ENCODE assay signal across 10 cellular contexts in the genomic region with DNA sequence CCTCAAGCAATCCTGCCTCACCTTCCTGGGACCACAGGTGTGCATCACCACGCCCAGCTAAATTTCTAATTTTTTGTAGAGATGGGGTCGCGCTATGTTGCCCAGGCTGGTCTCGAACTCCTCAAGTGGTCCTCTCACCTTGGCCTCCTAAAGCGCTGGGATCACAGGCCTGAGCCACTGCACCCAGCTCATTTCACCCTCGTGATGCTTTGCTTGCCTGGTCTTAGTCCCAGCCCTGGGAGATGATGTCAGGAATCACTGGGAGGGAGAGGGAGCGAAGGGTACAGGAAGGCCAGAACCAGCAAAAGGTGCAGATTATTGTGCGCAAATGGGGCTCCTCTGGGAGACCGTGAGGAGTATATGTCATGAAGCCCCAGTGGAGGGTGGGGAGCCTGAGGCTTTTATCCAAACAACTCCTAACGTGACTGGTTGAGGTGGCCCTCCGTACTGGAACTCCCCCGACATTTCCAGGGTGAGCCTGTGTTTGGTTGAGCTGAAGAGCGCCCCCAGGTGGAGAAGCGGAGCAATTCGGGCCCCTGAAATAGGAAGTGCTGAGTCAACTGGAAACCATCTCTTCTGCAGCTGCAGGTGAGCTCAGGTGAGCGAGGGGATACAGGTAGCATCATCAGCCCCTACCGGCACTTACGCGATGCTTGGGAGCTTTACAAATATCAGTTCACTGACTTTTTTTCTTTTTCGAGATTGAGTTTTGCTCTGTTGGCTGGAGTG. TPM values are rescaled to one million over a fixed set of nuclear protein-coding genes. Genes with fewer than 3 reads are reported as not detected.
DNase-seq lines count a peak whose midpoint lies in the region; ATAC-seq and TF ChIP-seq lines count a peak whose summit lies in the region.
"Had no signal": no experiment of that assay in that cellular context is flagged by ENCODE, and none has a peak within 500 bp of the region (broad histone marks: within the 10 kb centered on the region; RNA-seq: fewer than 3 reads in every experiment).

No MANE protein-coding gene starts in this region.

- H3K27me3 Mint-ChIP-seq in stimulated activated naive B cell treated with anti-CD40 and anti-IgM and Interleukin-4, amounts not matched to agents 10 μg/mL and 1 μg/mL and 100 μg/mL, for 72 hours = peaks cover 0 to 19% of the 10 kb centered on the region in 2 donors

- no peak overlapping the region for H3K4me3 ChIP-seq in cardiac muscle cell
- H3K4me3 ChIP-seq in right cardiac atrium (ENCODE audit: low read length) = no peak overlapping the region
- no peak overlapping the region for H3K4me3 ChIP-seq in epithelial cell of proximal tubule (ENCODE audit: low read depth, low read length)
- no peak overlapping the region for H3K4me3 ChIP-seq in effector memory CD4-positive, alpha-beta T cell (ENCODE audit: insufficient read depth, low read depth, low read length, poor library complexity, severe bottlenecking)
- H3K4me3 ChIP-seq: ovary, suprapubic skin had no signal

- no peak overlapping the region for H3K27ac Mint-ChIP-seq in stimulated activated naive B cell treated with anti-CD40 and anti-IgM and Interleukin-4, amounts not matched to agents 10 μg/mL and 1 μg/mL and 100 μg/mL, for 72 hours

- H3K9me3 ChIP-seq in cardiac muscle cell (ENCODE audit: low read depth) = no peaks in the 10 kb centered on the region
- H3K9me3 ChIP-seq in right cardiac atrium (ENCODE audit: control insufficient read depth, low read length) = no peaks in the 10 kb centered on the region
- no peaks in the 10 kb centered on the region for H3K9me3 ChIP-seq in effector memory CD4-positive, alpha-beta T cell (ENCODE audit: control insufficient read depth, low read length)
- H3K9me3 ChIP-seq: ovary, suprapubic skin had no signal

- peak; percentile 59 for TF ChIP-seq CTCF in cardiac muscle cell (IDR thresholded peaks at IDR 0.05; ENCODE audit: low read depth, low read length)
- peak; percentile 64 for TF ChIP-seq CTCF in epithelial cell of proximal tubule (conservative IDR thresholded peaks at IDR 0.05; ENCODE audit: low read depth, low read length)

- H3K4me3 Mint-ChIP-seq in stimulated activated naive B cell treated with anti-CD40 and anti-IgM and Interleukin-4, amounts not matched to agents 10 μg/mL and 1 μg/mL and 100 μg/mL, for 72 hours = no peak overlapping the region

- DNase-seq in cardiac muscle cell (ENCODE audit: low read depth in 1 of 2, low spot score in 1 of 2) (peak; percentile 11 to 36), right cardiac atrium (no peak), NCI-H69 (lab: John Stamatoyannopoulos, UW) (peak; percentile 35), epithelial cell of proximal tubule (ENCODE audit: low read depth) (no peak), occipital lobe (lab: John Stamatoyannopoulos, UW) (no peak)
- DNase-seq in stimulated activated naive B cell treated with anti-CD40 and anti-IgM and Interleukin-4, amounts not matched to agents 10 μg/mL and 1 μg/mL and 100 μg/mL, for 72 hours = peak; percentile 4
- no peak for DNase-seq in effector memory CD4-positive, alpha-beta T cell
- DNase-seq: ovary had no signal

- peaks cover 21 to 31% of the 10 kb centered on the region in 2 donors for H3K4me1 Mint-ChIP-seq in stimulated activated naive B cell treated with anti-CD40 and anti-IgM and Interleukin-4, amounts not matched to agents 10 μg/mL and 1 μg/mL and 100 μg/mL, for 72 hours

- H3K27ac ChIP-seq in cardiac muscle cell (no peak overlapping the region), right cardiac atrium (ENCODE audit: low read length) (no peak overlapping the region)
- no peak overlapping the region for H3K27ac ChIP-seq in effector memory CD4-positive, alpha-beta T cell (ENCODE audit: insufficient read depth, low read length, poor library complexity, severe bottlenecking)
- H3K27ac ChIP-seq: ovary, suprapubic skin had no signal

- intact Hi-C loops in right cardiac atrium (cut with DNase I) = no loop called here

- ATAC-seq in right cardiac atrium (no peak), HG03097 (IDR thresholded peaks at IDR 0.05; ENCODE audit: low FRiP score, unreplicated experiment) (no peak)
- peak in 1 of 2 donors; percentile 26 for ATAC-seq in stimulated activated naive B cell treated with anti-CD40 and anti-IgM and Interleukin-4, amounts not matched to agents 10 μg/mL and 1 μg/mL and 100 μg/mL, for 72 hours (replicated peaks)

- no peaks in the 10 kb centered on the region for H3K4me1 ChIP-seq in cardiac muscle cell (ENCODE audit: low read depth)
- peaks cover 9% of the 10 kb centered on the region for H3K4me1 ChIP-seq in right cardiac atrium (ENCODE audit: control insufficient read depth, insufficient read depth, low read length)
- no peaks in the 10 kb centered on the region for H3K4me1 ChIP-seq in effector memory CD4-positive, alpha-beta T cell (ENCODE audit: control insufficient read depth, insufficient read depth, low read length, poor library complexity, severe bottlenecking)

- H3K27me3 ChIP-seq in cardiac muscle cell (no peaks in the 10 kb centered on the region), right cardiac atrium (ENCODE audit: control insufficient read depth, insufficient read depth) (no peaks in the 10 kb centered on the region)
- peaks cover 4% of the 10 kb centered on the region for H3K27me3 ChIP-seq in effector memory CD4-positive, alpha-beta T cell (replicated peaks; ENCODE audit: control insufficient read depth, insufficient read depth, low read length, poor library complexity, severe bottlenecking)
- H3K27me3 ChIP-seq: ovary, suprapubic skin had no signal

- 59% methylated on average over 20 of the region's 20 CpGs for WGBS in right cardiac atrium

- peaks cover 7 to 10% of the 10 kb centered on the region in 2 donors for H3K9me3 Mint-ChIP-seq in stimulated activated naive B cell treated with anti-CD40 and anti-IgM and Interleukin-4, amounts not matched to agents 10 μg/mL and 1 μg/mL and 100 μg/mL, for 72 hours

- H3K36me3 ChIP-seq in cardiac muscle cell = no peaks in the 10 kb centered on the region
- no peaks in the 10 kb centered on the region for H3K36me3 ChIP-seq in effector memory CD4-positive, alpha-beta T cell (ENCODE audit: control insufficient read depth, insufficient read depth, low read length)
- H3K36me3 ChIP-seq: ovary, suprapubic skin had no signal

- H3K36me3 Mint-ChIP-seq in stimulated activated naive B cell treated with anti-CD40 and anti-IgM and Interleukin-4, amounts not matched to agents 10 μg/mL and 1 μg/mL and 100 μg/mL, for 72 hours = peaks cover 0 to 4% of the 10 kb centered on the region in 2 donors

RNA-seq across cellular contexts. Expression of a gene that starts 41.2 kb away (rescaled TPM):
- 44.7 and 60.0 TPM in 2 replicates for total RNA-seq in cardiac muscle cell
- polyA plus RNA-seq in cardiac muscle cell = 26.5 and 27.8 TPM in 2 replicates
- 10 to 100 TPM; 39.7 to 50.9 (median 45.1) TPM for total RNA-seq in right cardiac atrium
- 14.4 TPM for polyA plus RNA-seq in right cardiac atrium
- total RNA-seq in epithelial cell of proximal tubule = 39.3 and 41.7 TPM in 2 replicates
- 153 TPM for total RNA-seq in occipital lobe

Comparison
In these comparisons a context has a peak if more than half of its experiments do, and no peak if none do; other contexts are left out.
1. DNase-seq: peak in cardiac muscle cell (2 of 2), NCI-H69 (single experiment) and stimulated activated naive B cell treated with anti-CD40 and anti-IgM and Interleukin-4, amounts not matched to agents 10 μg/mL and 1 μg/mL and 100 μg/mL, for 72 hours (single experiment); none in right cardiac atrium (0 of 3), epithelial cell of proximal tubule (single experiment), effector memory CD4-positive, alpha-beta T cell (0 of 3) and occipital lobe (single experiment).